ENCODE assay signal across 8 cellular contexts in genomic region chr3:128649264-128649663, GRCh38. TPM values are rescaled to one million over a fixed set of nuclear protein-coding genes. Genes with fewer than 3 reads are reported as not detected.
DNase-seq lines count a peak whose midpoint lies in the region; ATAC-seq, FAIRE-seq and TF ChIP-seq lines count a peak whose summit lies in the region.

No MANE protein-coding gene starts in this region.

- H3K27me3 Mint-ChIP-seq in activated naive CD4-positive, alpha-beta T cell treated with anti-CD3 and anti-CD28 coated beads, Interleukin-2, amount 10 ng/mL, durations not matched to agents 7 days and 5 days: no peaks in the 10 kb centered on the region
- no peaks in the 10 kb centered on the region for H3K27me3 Mint-ChIP-seq in activated naive CD8-positive, alpha-beta T cell treated with anti-CD3 and anti-CD28 coated beads, Interleukin-2, amount 50 U/mL, for 24 hours

- no peak for TF ChIP-seq RAD21 in liver (IDR thresholded peaks at IDR 0.05)

- H3K9me3 Mint-ChIP-seq in activated naive CD4-positive, alpha-beta T cell treated with anti-CD3 and anti-CD28 coated beads, Interleukin-2, amount 10 ng/mL, durations not matched to agents 7 days and 5 days: no peaks in the 10 kb centered on the region
- no peaks in the 10 kb centered on the region for H3K9me3 Mint-ChIP-seq in activated naive CD8-positive, alpha-beta T cell treated with anti-CD3 and anti-CD28 coated beads, Interleukin-2, amount 50 U/mL, for 24 hours

- H3K9ac ChIP-seq in liver (ENCODE audit: low read depth in 1 of 2, low read length in 2 of 2): peak overlapping the region; percentile 89 to 96

- TF ChIP-seq CTCF in liver (IDR thresholded peaks at IDR 0.05; ENCODE audit: low read depth, low read length, missing input control): no peak
- TF ChIP-seq CTCF in upper lobe of left lung (IDR thresholded peaks at IDR 0.05): no peak

- no peak for DNase-seq in activated naive CD4-positive, alpha-beta T cell treated with anti-CD3 and anti-CD28 coated beads, Interleukin-2, amount 10 ng/mL, durations not matched to agents 7 days and 5 days
- no peak for DNase-seq in activated naive CD4-positive, alpha-beta T cell (lab: John Stamatoyannopoulos, UW)
- no peak for DNase-seq in activated naive CD8-positive, alpha-beta T cell treated with anti-CD3 and anti-CD28 coated beads, Interleukin-2, amount 50 U/mL, for 24 hours
- DNase-seq in upper lobe of left lung (no peak), left colon (no peak), medulla oblongata (ENCODE audit: extremely low spot score) (no peak), RCC 7860 (ENCODE audit: low spot score) (no peak)

- no peak for TF ChIP-seq POLR2A in upper lobe of left lung (IDR thresholded peaks at IDR 0.05)

- H3K36me3 Mint-ChIP-seq in activated naive CD4-positive, alpha-beta T cell treated with anti-CD3 and anti-CD28 coated beads, Interleukin-2, amount 10 ng/mL, durations not matched to agents 7 days and 5 days: peaks cover 23% of the 10 kb centered on the region
- H3K36me3 Mint-ChIP-seq in activated naive CD8-positive, alpha-beta T cell treated with anti-CD3 and anti-CD28 coated beads, Interleukin-2, amount 50 U/mL, for 24 hours (ENCODE audit: low read depth): peaks cover 32% of the 10 kb centered on the region

- H3K4me1 Mint-ChIP-seq in activated naive CD4-positive, alpha-beta T cell treated with anti-CD3 and anti-CD28 coated beads, Interleukin-2, amount 10 ng/mL, durations not matched to agents 7 days and 5 days: peaks cover 44% of the 10 kb centered on the region
- H3K4me1 Mint-ChIP-seq in activated naive CD8-positive, alpha-beta T cell treated with anti-CD3 and anti-CD28 coated beads, Interleukin-2, amount 50 U/mL, for 24 hours: peaks cover 45% of the 10 kb centered on the region

- TF ChIP-seq EP300 in upper lobe of left lung (IDR thresholded peaks at IDR 0.05): no peak

- H3K27ac Mint-ChIP-seq in activated naive CD4-positive, alpha-beta T cell treated with anti-CD3 and anti-CD28 coated beads, Interleukin-2, amount 10 ng/mL, durations not matched to agents 7 days and 5 days: peak overlapping the region; percentile 88
- H3K27ac Mint-ChIP-seq in activated naive CD8-positive, alpha-beta T cell treated with anti-CD3 and anti-CD28 coated beads, Interleukin-2, amount 50 U/mL, for 24 hours: peak overlapping the region; percentile 91

- H3K4me3 ChIP-seq in liver (ENCODE audit: low read depth in 1 of 3, low read length in 3 of 3) (peak overlapping the region; percentile 92 to 97 (median 96)), upper lobe of left lung (peak overlapping the region; percentile 79 to 100 (median 94))

- H3K27me3 ChIP-seq in liver (ENCODE audit: control insufficient read depth in 4 of 4, insufficient read depth in 4 of 4, low read length in 3 of 4) (no peaks in the 10 kb centered on the region), upper lobe of left lung (no peaks in the 10 kb centered on the region)

- H3K27ac ChIP-seq in liver (ENCODE audit: low read depth in 1 of 2, low read length in 2 of 2) (peak overlapping the region; percentile 99), upper lobe of left lung (peak overlapping the region in 2 of 4 donors; percentile 97 to 100)

- CTCF ChIA-PET in activated naive CD4-positive, alpha-beta T cell treated with anti-CD3 and anti-CD28 coated beads, Interleukin-2, amount 10 ng/mL, durations not matched to agents 7 days and 5 days (lab: Charles Lee): interaction anchor here (1.2 kb wide), 2 partner anchors 10 to 20 kb away, joined by 3 to 5 read pairs; no protein-coding TSS in a partner anchor

- peak overlapping the region; percentile 83 for H3K4me3 Mint-ChIP-seq in activated naive CD4-positive, alpha-beta T cell treated with anti-CD3 and anti-CD28 coated beads, Interleukin-2, amount 10 ng/mL, durations not matched to agents 7 days and 5 days
- peak overlapping the region; percentile 92 for H3K4me3 Mint-ChIP-seq in activated naive CD8-positive, alpha-beta T cell treated with anti-CD3 and anti-CD28 coated beads, Interleukin-2, amount 50 U/mL, for 24 hours

- 17% methylated on average over 6 of the region's 6 CpGs for WGBS in liver
- WGBS in upper lobe of left lung, 2 donors: 18 to 20% methylated on average over 6 of the region's 6 CpGs

- peaks cover 6 to 15% (median 10%) of the 10 kb centered on the region in 4 donors for H3K4me1 ChIP-seq in liver (ENCODE audit: control insufficient read depth in 4 of 4, insufficient read depth in 4 of 4, low read length in 3 of 4)
- H3K4me1 ChIP-seq in upper lobe of left lung: peaks cover 16 to 35% (median 20%) of the 10 kb centered on the region in 4 donors

- FAIRE-seq in RCC 7860 (lab: Jason Lieb, UNC): no peak

- no peak for ATAC-seq in activated naive CD8-positive, alpha-beta T cell treated with anti-CD3 and anti-CD28 coated beads, Interleukin-2, amount 50 U/mL, for 24 hours
- no peak for ATAC-seq in upper lobe of left lung (ENCODE audit: low FRiP score in 2 of 2)
- no peak for ATAC-seq in left colon

- H3K36me3 ChIP-seq in liver (ENCODE audit: control insufficient read depth in 4 of 4, insufficient read depth in 3 of 4, low read depth in 1 of 4, low read length in 3 of 4): peaks cover 0 to 6% (median 4%) of the 10 kb centered on the region in 4 donors
- H3K36me3 ChIP-seq in upper lobe of left lung: peaks cover 3 to 12% (median 7%) of the 10 kb centered on the region in 4 donors

- no peaks in the 10 kb centered on the region for H3K9me3 ChIP-seq in liver (ENCODE audit: control insufficient read depth in 4 of 4, low read length in 3 of 4)
- no peaks in the 10 kb centered on the region for H3K9me3 ChIP-seq in upper lobe of left lung

- intact Hi-C loops in left colon (cut with DNase I, micrococcal nuclease): no loop called here

TF ChIP-seq in liver, 16 proteins besides CTCF, POLR2A, EP300 and RAD21:
- TF ChIP-seq RXRA (IDR thresholded peaks at IDR 0.05): no peak
- no peak for TF ChIP-seq SP1 (IDR thresholded peaks at IDR 0.05)
- no peak for TF ChIP-seq GABPA (IDR thresholded peaks at IDR 0.05 in 1 of 2, conservative IDR thresholded peaks at IDR 0.05 in 1 of 2)

RNA-seq across cellular contexts. Expression of gene RPN1, which starts 1.4 kb away (rescaled TPM):
- 100 to 1,000 TPM; 252 to 407 TPM for total RNA-seq in liver
- 100 to 1,000 TPM; 132 to 247 TPM for polyA plus RNA-seq in liver
- 100 to 1,000 TPM in 5 of 6 donors, 10 to 100 TPM in 1; 81.7 to 321 (median 218) TPM for total RNA-seq in upper lobe of left lung
- total RNA-seq in left colon: 100 to 1,000 TPM; 167 to 202 TPM
